36 cellular contexts compared by ENCODE assay signal in genomic region chr16:26885674-26886073, GRCh38.
"Had no signal": no experiment of that assay in that cellular context is flagged by ENCODE, and none has a peak within 500 bp of the region (broad histone marks: within the 10 kb centered on the region; RNA-seq: fewer than 3 reads in every experiment).

No MANE protein-coding gene starts in this region.

- DNase-seq: activated B cell treated with CpG ODN at 0.5 μM for 24 hours; activated CD4-positive, alpha-beta memory T cell treated with anti-CD3 and anti-CD28 coated beads, Interleukin-2, amount 10 ng/mL, durations not matched to agents 7 days and 5 days; activated CD4-positive, alpha-beta T cell treated with anti-CD3 and anti-CD28 coated beads for 4 hours; activated CD4-positive, alpha-beta T cell treated with anti-CD3 and anti-CD28 coated beads, Interleukin-2, amount 10 ng/mL, durations not matched to agents 7 days and 5 days; activated CD4-positive, alpha-beta T cell treated with anti-CD3 and anti-CD28 coated beads, Interleukin-2, amount 50 U/mL, for 48 hours; activated CD4-positive, CD25-positive, alpha-beta regulatory T cell treated with anti-CD3 and anti-CD28 coated beads, Interleukin-2, amount 50 U/mL, for 72 hours; activated CD8-positive, alpha-beta memory T cell treated with anti-CD3 and anti-CD28 coated beads for 24 hours; activated CD8-positive, alpha-beta memory T cell treated with anti-CD3 and anti-CD28 coated beads, Interleukin-2, amount 10 ng/mL, durations not matched to agents 7 days and 5 days; activated CD8-positive, alpha-beta memory T cell treated with anti-CD3 and anti-CD28 coated beads, Interleukin-2, amount 50 U/mL, for 48 hours; activated CD8-positive, alpha-beta T cell treated with anti-CD3 and anti-CD28 coated beads, Interleukin-2, amount 10 ng/mL, durations not matched to agents 7 days and 5 days; activated effector memory CD4-positive, alpha-beta T cell treated with Interleukin-2 at 50 U/mL for 16 hours; activated gamma-delta T cell; activated naive CD4-positive, alpha-beta T cell treated with anti-CD3 and anti-CD28 coated beads, Interleukin-2, amount 10 ng/mL, durations not matched to agents 7 days and 5 days; activated naive CD4-positive, alpha-beta T cell treated with Interleukin-2 at 50 U/mL for 16 hours; activated naive CD8-positive, alpha-beta T cell treated with anti-CD3 and anti-CD28 coated beads, Interleukin-2, amount 10 ng/mL, durations not matched to agents 7 days and 5 days; activated naive CD8-positive, alpha-beta T cell treated with anti-CD3 and anti-CD28 coated beads, Interleukin-2, amount 50 U/mL, for 24 hours; activated T-cell treated with anti-CD3 and anti-CD28 coated beads, Interleukin-2, amount 50 U/mL, for 24 hours; activated T-cell treated with anti-CD3 and anti-CD28 coated beads, Interleukin-2, amount 50 U/mL, for 48 hours; amygdala; anterior cingulate cortex; caudate nucleus; cerebellar nuclear complex; T-helper 2 cell; T-helper 9 cell had no signal

- FAIRE-seq: bronchial epithelial cell, TTC549 had no signal

- H3K9me3 Mint-ChIP-seq: activated CD4-positive, alpha-beta memory T cell treated with anti-CD3 and anti-CD28 coated beads, Interleukin-2, amount 10 ng/mL, durations not matched to agents 7 days and 5 days; activated CD4-positive, alpha-beta T cell treated with anti-CD3 and anti-CD28 coated beads, Interleukin-2, amount 10 ng/mL, durations not matched to agents 7 days and 5 days; activated naive CD4-positive, alpha-beta T cell treated with anti-CD3 and anti-CD28 coated beads, Interleukin-2, amount 10 ng/mL, durations not matched to agents 7 days and 5 days; activated T-helper 2 cell treated with anti-CD3 and anti-CD28 coated beads, Interferon-gamma antibody, Interleukin-2, Interleukin-4, amounts not matched to agents 10 μg/mL and 5 μg/mL and 100 μg/mL, durations not matched to agents 14 hours and 24 hours and 36 hours; central memory CD8-positive, alpha-beta T cell; T-helper 1 cell treated with Interleukin-12 subunit alpha and Interleukin-12 subunit beta and Interleukin-4 antibody, amounts not matched to agents 30 μg/mL and 1 μg/mL, for 36 hours; T-helper 2 cell treated with Interferon-gamma antibody and Interleukin-4, amounts not matched to agents 5 μg/mL and 100 μg/mL, for 36 hours had no signal

- H3K27me3 Mint-ChIP-seq: activated CD8-positive, alpha-beta memory T cell treated with anti-CD3 and anti-CD28 coated beads, Interleukin-2, amount 10 ng/mL, durations not matched to agents 7 days and 5 days had no signal

- H3K4me1 Mint-ChIP-seq: activated B cell treated with CpG ODN at 0.5 μM for 24 hours; activated CD4-positive, alpha-beta memory T cell treated with anti-CD3 and anti-CD28 coated beads, Interleukin-2, amount 10 ng/mL, durations not matched to agents 7 days and 5 days; activated CD4-positive, alpha-beta T cell treated with anti-CD3 and anti-CD28 coated beads, Interleukin-2, amount 10 ng/mL, durations not matched to agents 7 days and 5 days; activated CD8-positive, alpha-beta memory T cell treated with anti-CD3 and anti-CD28 coated beads, Interleukin-2, amount 10 ng/mL, durations not matched to agents 7 days and 5 days; activated naive CD4-positive, alpha-beta T cell treated with anti-CD3 and anti-CD28 coated beads, Interleukin-2, amount 10 ng/mL, durations not matched to agents 7 days and 5 days; activated naive CD4-positive, alpha-beta T cell treated with anti-CD3 and anti-CD28 coated beads, Interleukin-2, amount 50 U/mL, for 24 hours; activated naive CD8-positive, alpha-beta T cell treated with anti-CD3 and anti-CD28 coated beads, Interleukin-2, amount 10 ng/mL, durations not matched to agents 7 days and 5 days; activated naive CD8-positive, alpha-beta T cell treated with anti-CD3 and anti-CD28 coated beads, Interleukin-2, amount 50 U/mL, for 24 hours; central memory CD8-positive, alpha-beta T cell had no signal

- H3K27ac ChIP-seq: ascending aorta, cardiac muscle cell, VCaP had no signal

- H3K4me3 ChIP-seq: ascending aorta, cardiac muscle cell had no signal

- H3K4me3 Mint-ChIP-seq: activated B cell treated with CpG ODN at 0.5 μM for 24 hours; activated CD4-positive, alpha-beta memory T cell treated with anti-CD3 and anti-CD28 coated beads, Interleukin-2, amount 10 ng/mL, durations not matched to agents 7 days and 5 days; activated CD4-positive, alpha-beta T cell treated with anti-CD3 and anti-CD28 coated beads, Interleukin-2, amount 10 ng/mL, durations not matched to agents 7 days and 5 days; activated CD8-positive, alpha-beta memory T cell treated with anti-CD3 and anti-CD28 coated beads, Interleukin-2, amount 10 ng/mL, durations not matched to agents 7 days and 5 days; activated CD8-positive, alpha-beta T cell treated with anti-CD3 and anti-CD28 coated beads, Interleukin-2, amount 10 ng/mL, durations not matched to agents 7 days and 5 days; activated naive CD4-positive, alpha-beta T cell treated with anti-CD3 and anti-CD28 coated beads, Interleukin-2, amount 10 ng/mL, durations not matched to agents 7 days and 5 days; activated naive CD4-positive, alpha-beta T cell treated with anti-CD3 and anti-CD28 coated beads, Interleukin-2, amount 50 U/mL, for 24 hours; activated naive CD8-positive, alpha-beta T cell; activated naive CD8-positive, alpha-beta T cell treated with anti-CD3 and anti-CD28 coated beads, Interleukin-2, amount 10 ng/mL, durations not matched to agents 7 days and 5 days; activated naive CD8-positive, alpha-beta T cell treated with anti-CD3 and anti-CD28 coated beads, Interleukin-2, amount 50 U/mL, for 24 hours; activated T-cell treated with anti-CD3 and anti-CD28 coated beads, Interleukin-2, amount 50 U/mL, for 24 hours; brain; central memory CD8-positive, alpha-beta T cell; T-helper 1 cell treated with Interleukin-12 subunit alpha and Interleukin-12 subunit beta and Interleukin-4 antibody, amounts not matched to agents 30 μg/mL and 1 μg/mL, for 36 hours; T-helper 2 cell treated with Interferon-gamma antibody and Interleukin-4, amounts not matched to agents 5 μg/mL and 100 μg/mL, for 36 hours had no signal

- H3K36me3 Mint-ChIP-seq: activated CD8-positive, alpha-beta memory T cell treated with anti-CD3 and anti-CD28 coated beads, Interleukin-2, amount 10 ng/mL, durations not matched to agents 7 days and 5 days; activated naive CD4-positive, alpha-beta T cell treated with anti-CD3 and anti-CD28 coated beads, Interleukin-2, amount 10 ng/mL, durations not matched to agents 7 days and 5 days; activated naive CD4-positive, alpha-beta T cell treated with anti-CD3 and anti-CD28 coated beads, Interleukin-2, amount 50 U/mL, for 24 hours; activated naive CD8-positive, alpha-beta T cell; activated naive CD8-positive, alpha-beta T cell treated with anti-CD3 and anti-CD28 coated beads, Interleukin-2, amount 10 ng/mL, durations not matched to agents 7 days and 5 days; brain had no signal

- H3K4me1 ChIP-seq: ascending aorta had no signal

- ATAC-seq: activated CD8-positive, alpha-beta memory T cell treated with anti-CD3 and anti-CD28 coated beads, Interleukin-2, amount 10 ng/mL, durations not matched to agents 7 days and 5 days; activated CD8-positive, alpha-beta T cell treated with anti-CD3 and anti-CD28 coated beads, Interleukin-2, amount 10 ng/mL, durations not matched to agents 7 days and 5 days; activated naive CD8-positive, alpha-beta T cell treated with anti-CD3 and anti-CD28 coated beads, Interleukin-2, amount 50 U/mL, for 24 hours had no signal

- H3K36me3 ChIP-seq: ascending aorta, cardiac muscle cell had no signal

- H3K27ac Mint-ChIP-seq: activated B cell treated with CpG ODN at 0.5 μM for 24 hours; activated CD4-positive, alpha-beta memory T cell treated with anti-CD3 and anti-CD28 coated beads, Interleukin-2, amount 10 ng/mL, durations not matched to agents 7 days and 5 days; activated CD4-positive, alpha-beta T cell treated with anti-CD3 and anti-CD28 coated beads, Interleukin-2, amount 10 ng/mL, durations not matched to agents 7 days and 5 days; activated CD8-positive, alpha-beta memory T cell treated with anti-CD3 and anti-CD28 coated beads, Interleukin-2, amount 10 ng/mL, durations not matched to agents 7 days and 5 days; activated CD8-positive, alpha-beta T cell treated with anti-CD3 and anti-CD28 coated beads, Interleukin-2, amount 10 ng/mL, durations not matched to agents 7 days and 5 days; activated naive CD4-positive, alpha-beta T cell treated with anti-CD3 and anti-CD28 coated beads, Interleukin-2, amount 10 ng/mL, durations not matched to agents 7 days and 5 days; activated naive CD4-positive, alpha-beta T cell treated with anti-CD3 and anti-CD28 coated beads, Interleukin-2, amount 50 U/mL, for 24 hours; activated naive CD8-positive, alpha-beta T cell; activated naive CD8-positive, alpha-beta T cell treated with anti-CD3 and anti-CD28 coated beads, Interleukin-2, amount 10 ng/mL, durations not matched to agents 7 days and 5 days; activated naive CD8-positive, alpha-beta T cell treated with anti-CD3 and anti-CD28 coated beads, Interleukin-2, amount 50 U/mL, for 24 hours; activated T-cell treated with anti-CD3 and anti-CD28 coated beads, Interleukin-2, amount 50 U/mL, for 24 hours; activated T-helper 2 cell treated with anti-CD3 and anti-CD28 coated beads, Interferon-gamma antibody, Interleukin-2, Interleukin-4, amounts not matched to agents 10 μg/mL and 5 μg/mL and 100 μg/mL, durations not matched to agents 14 hours and 24 hours and 36 hours; brain; T-helper 1 cell treated with Interleukin-12 subunit alpha and Interleukin-12 subunit beta and Interleukin-4 antibody, amounts not matched to agents 30 μg/mL and 1 μg/mL, for 36 hours; T-helper 2 cell treated with Interferon-gamma antibody and Interleukin-4, amounts not matched to agents 5 μg/mL and 100 μg/mL, for 36 hours had no signal

- H3K27me3 ChIP-seq: ascending aorta, cardiac muscle cell had no signal
